8 cellular contexts compared by ENCODE assay signal in genomic region chr3:188153949-188154757, GRCh38. TPM values are rescaled to one million over a fixed set of nuclear protein-coding genes. Genes with fewer than 3 reads are reported as not detected.
A peak's percentile ranks its signal among the peaks of the same experiment; 100 is the strongest.
DNase-seq lines count a peak whose midpoint lies in the region; ATAC-seq and TF ChIP-seq lines count a peak whose summit lies in the region.

LPP (plus strand) TSS chr3:188154157; CDS start chr3:188406121, 251,964 bp downstream.

- peaks cover 26 to 63% of the 10 kb centered on the region in 2 experiments for H3K79me1 ChIP-seq in IMR-90 (ENCODE audit: low read depth in 1 of 2, low read length in 2 of 2)

- H2BK5ac ChIP-seq in IMR-90 (ENCODE audit: low read depth, low read length, poor library complexity, severe bottlenecking), result peak within 1 kb of the TSS; percentile 94

- H2BK15ac ChIP-seq in IMR-90 (ENCODE audit: low read depth, low read length), result peak within 1 kb of the TSS; percentile 99

- H3K36me3 ChIP-seq in IMR-90 (ENCODE audit: control insufficient read depth, insufficient read depth, low read length), result no peaks in the 10 kb centered on the region
- no peaks in the 10 kb centered on the region for H3K36me3 ChIP-seq in ascending aorta
- H3K36me3 ChIP-seq in aorta (ENCODE audit: control insufficient read depth in 1 of 2, insufficient read depth in 2 of 2, low read length in 1 of 2), result no peaks in the 10 kb centered on the region

- peaks cover 22% of the 10 kb centered on the region for H4K20me1 ChIP-seq in IMR-90 (ENCODE audit: insufficient read depth, low read length)

- WGBS in IMR-90 (ENCODE audit: extremely low coverage in 2 of 2, insufficient read length in 1 of 2), 2 experiments, result 2% methylated on average over 10 of the region's 75 CpGs; no CpG with 5 or more reads in 1 of the 2 experiments
- 0 to 1% methylated on average over 47 to 75 of the region's 75 CpGs for WGBS in aorta, 2 donors

- H3K4me1 ChIP-seq in IMR-90 (ENCODE audit: control insufficient read depth, insufficient read depth, low read length) (peaks cover 30% of the 10 kb centered on the region), ascending aorta (peaks cover 0 to 30% of the 10 kb centered on the region in 2 donors), aorta (ENCODE audit: control insufficient read depth in 1 of 2, insufficient read depth in 2 of 2, low read length in 2 of 2) (peaks cover 3 to 8% of the 10 kb centered on the region in 2 donors)

- peak within 1 kb of the TSS; percentile 99 for H3K14ac ChIP-seq in IMR-90 (replicated peaks; ENCODE audit: low read depth, low read length)

- H3K4ac ChIP-seq in IMR-90 (ENCODE audit: low read depth, low read length), result peak within 1 kb of the TSS; percentile 99

- H3K9me1 ChIP-seq in IMR-90 (ENCODE audit: insufficient read depth, low read length), result peaks cover 23% of the 10 kb centered on the region

- dilution Hi-C loops in IMR-90 (cut with HindIII; ENCODE audit: low sequenced_read_pairs, unreplicated experiment), result no loop called here

- no peaks in the 10 kb centered on the region for H3K9me3 ChIP-seq in IMR-90 (ENCODE audit: control insufficient read depth, insufficient read depth, low read length)
- no peaks in the 10 kb centered on the region for H3K9me3 ChIP-seq in ascending aorta
- H3K9me3 ChIP-seq in aorta (ENCODE audit: control insufficient read depth, low read length), result no peaks in the 10 kb centered on the region

- H2AK5ac ChIP-seq in IMR-90 (ENCODE audit: low read depth, low read length), result peak within 1 kb of the TSS; percentile 97

- POLR2A ChIA-PET in IMR-90 (lab: Charles Lee; ENCODE audit: unreplicated experiment), result interaction anchor here (0.5 to 1.8 kb wide), 10 partner anchors 17 to 414 kb away, joined by 3 to 22 read pairs (median 4); partner anchors contain the start of gene BCL6

- H3K9ac ChIP-seq in IMR-90 (ENCODE audit: low read depth, low read length), result peak within 1 kb of the TSS; percentile 99

- H3K27ac ChIP-seq in IMR-90 (ENCODE audit: insufficient read depth, low read length) (peak within 1 kb of the TSS; percentile 97), ascending aorta (peak within 1 kb of the TSS; percentile 98 to 99), aorta (ENCODE audit: low read depth in 1 of 2, low read length in 2 of 2) (peak within 1 kb of the TSS; percentile 98 to 99)

- peak within 1 kb of the TSS; percentile 82 for H2BK20ac ChIP-seq in IMR-90 (ENCODE audit: low read depth, low read length)

- H3K4me3 ChIP-seq in IMR-90 (ENCODE audit: insufficient read depth, low read depth, low read length) (peak within 1 kb of the TSS; percentile 83), ascending aorta (peak within 1 kb of the TSS; percentile 81 to 89), retinal pigment epithelial cell (ENCODE audit: low read length) (peak within 1 kb of the TSS; percentile 78), aorta (ENCODE audit: low read length in 2 of 2) (peak within 1 kb of the TSS; percentile 29 to 77)

- peak within 1 kb of the TSS; percentile 100 for H4K91ac ChIP-seq in IMR-90 (ENCODE audit: insufficient read depth, low read depth, low read length)

- no peaks in the 10 kb centered on the region for H3K27me3 Mint-ChIP-seq in T-helper 2 cell treated with Interferon-gamma antibody and Interleukin-4, amounts not matched to agents 5 μg/mL and 100 μg/mL, for 36 hours (ENCODE audit: low read depth)

- peak within 1 kb of the TSS; percentile 97 for H3K4me2 ChIP-seq in IMR-90 (ENCODE audit: low read depth, low read length)

- H4K5ac ChIP-seq in IMR-90 (ENCODE audit: low read depth, low read length), result peak within 1 kb of the TSS; percentile 98

- H2AK9ac ChIP-seq in IMR-90 (replicated peaks; ENCODE audit: low read depth, low read length, poor library complexity), result peak within 1 kb of the TSS; percentile 95

- peak within 1 kb of the TSS; percentile 98 for H2BK120ac ChIP-seq in IMR-90 (ENCODE audit: low read depth, low read length)

- DNase-seq in DMS79 (lab: John Stamatoyannopoulos, UW) (peak; percentile 29), IMR-90 (peak; percentile 77), ascending aorta (ENCODE audit: low spot score in 2 of 2) (peak in 1 of 2 donors; percentile 91), hepatic stellate cell (ENCODE audit: low spot score) (peak; percentile 83), retinal pigment epithelial cell (ENCODE audit: low read depth) (no peak), aorta (peak; percentile 90 to 92)
- DNase-seq in T-helper 2 cell treated with Interferon-gamma antibody and Interleukin-4, amounts not matched to agents 5 μg/mL and 100 μg/mL, for 36 hours (ENCODE audit: low spot score), result peak; percentile 86

- peak within 1 kb of the TSS; percentile 98 for H3K23ac ChIP-seq in IMR-90 (ENCODE audit: low read depth, low read length)

- peak; percentile 24; the same call in 1 of the 2 replicates for TF ChIP-seq RAD21 in IMR-90 (IDR thresholded peaks at IDR 0.05; ENCODE audit: low read length)

- peak; percentile 72 for TF ChIP-seq POLR2A in IMR-90 (IDR thresholded peaks at IDR 0.05; ENCODE audit: low read depth, low read length)

- BruUV-seq in IMR-90 (replicated peaks; lab: Mats Ljungman, UMichigan), result no TSS peak

- peak within 1 kb of the TSS; percentile 97 to 99 for H4K8ac ChIP-seq in IMR-90 (ENCODE audit: low read depth in 2 of 2, low read length in 2 of 2)

- in situ Hi-C loops in IMR-90 (cut with MboI; ENCODE audit: low sequenced_read_pairs), result no loop called here

- H3K36me3 Mint-ChIP-seq in T-helper 2 cell treated with Interferon-gamma antibody and Interleukin-4, amounts not matched to agents 5 μg/mL and 100 μg/mL, for 36 hours (ENCODE audit: low read depth), result peaks cover 16% of the 10 kb centered on the region

- ATAC-seq in GM21526 (IDR thresholded peaks at IDR 0.05; ENCODE audit: low FRiP score, unreplicated experiment) (peak; percentile 87), IMR-90 (ENCODE audit: low read depth) (peak; percentile 86), aorta (ENCODE audit: low FRiP score) (peak; percentile 88)

- H3K27me3 ChIP-seq in IMR-90 (ENCODE audit: control insufficient read depth, insufficient read depth, low read length) (no peaks in the 10 kb centered on the region), ascending aorta (no peaks in the 10 kb centered on the region), aorta (ENCODE audit: control insufficient read depth in 1 of 2, insufficient read depth in 2 of 2, low read length in 1 of 2) (no peaks in the 10 kb centered on the region)

- peaks cover 51% of the 10 kb centered on the region for H3K4me1 Mint-ChIP-seq in T-helper 2 cell treated with Interferon-gamma antibody and Interleukin-4, amounts not matched to agents 5 μg/mL and 100 μg/mL, for 36 hours (ENCODE audit: low read depth)

- peak within 1 kb of the TSS; percentile 99 for H3K56ac ChIP-seq in IMR-90 (ENCODE audit: extremely low read depth, insufficient read depth, low read length)

- TF ChIP-seq CTCF in IMR-90 (conservative IDR thresholded peaks at IDR 0.05; ENCODE audit: low read depth, low read length) (0 out of 2 replicates have a peak, but pooled peaks have one; percentile 4), ascending aorta (IDR thresholded peaks at IDR 0.05) (no peak), retinal pigment epithelial cell (conservative IDR thresholded peaks at IDR 0.05; ENCODE audit: low read depth, low read length) (peak; percentile 3)

- H3K18ac ChIP-seq in IMR-90 (ENCODE audit: low read depth, low read length), result peak within 1 kb of the TSS; percentile 97

- CTCF ChIA-PET in IMR-90 (lab: Yijun Ruan, JAX), result interaction anchor here (0.8 kb wide), 1 partner anchor 412 kb away, joined by 3 read pairs; no protein-coding TSS in a partner anchor

- H3K9me3 Mint-ChIP-seq in T-helper 2 cell treated with Interferon-gamma antibody and Interleukin-4, amounts not matched to agents 5 μg/mL and 100 μg/mL, for 36 hours, result no peaks in the 10 kb centered on the region

- H3K27ac Mint-ChIP-seq in T-helper 2 cell treated with Interferon-gamma antibody and Interleukin-4, amounts not matched to agents 5 μg/mL and 100 μg/mL, for 36 hours, result peak within 1 kb of the TSS; percentile 93

- intact Hi-C loops in IMR-90 (cut with micrococcal nuclease), result loop anchor here (1.0 to 10.0 kb wide), 9 partner anchors 59 to 991 kb away; partner anchors contain the start of gene BCL6
- intact Hi-C loops in ascending aorta (cut with DNase I), result loop anchor here (1.0 to 5.0 kb wide), 8 partner anchors 17 to 794 kb away; partner anchors contain the start of gene BCL6
- intact Hi-C loops in aorta (cut with DNase I), result loop anchor here (2.0 to 10.0 kb wide), 4 partner anchors 59 to 801 kb away; no protein-coding TSS in a partner anchor

- H2AFZ ChIP-seq in IMR-90 (replicated peaks; ENCODE audit: low read length, poor library complexity), result peak within 1 kb of the TSS; percentile 95

- peak within 1 kb of the TSS; percentile 93 for H3K4me3 Mint-ChIP-seq in T-helper 2 cell treated with Interferon-gamma antibody and Interleukin-4, amounts not matched to agents 5 μg/mL and 100 μg/mL, for 36 hours

TF ChIP-seq in IMR-90, 13 proteins besides CTCF, POLR2A, EP300 and RAD21:
- TF ChIP-seq MAZ (IDR thresholded peaks at IDR 0.05; ENCODE audit: borderline replicate concordance, low read depth, low read length) (peak; percentile 72; the same call in 1 of the 2 replicates), SMC3 (IDR thresholded peaks at IDR 0.05; ENCODE audit: low read depth, low read length) (no peak), RCOR1 (IDR thresholded peaks at IDR 0.05; ENCODE audit: insufficient replicate concordance, low read length) (peak; percentile 20), USF2 (IDR thresholded peaks at IDR 0.05; ENCODE audit: low read depth, low read length) (peak; percentile 61; the same call in 1 of the 2 replicates)

RNA-seq across cellular contexts. Expression of gene LPP, which starts in this region (rescaled TPM):
- 111 and 130 TPM in 2 replicates for total RNA-seq in IMR-90 (2012; rRNA removed)
- polyA plus RNA-seq in IMR-90 (2012; rRNA removed), result 16.0 and 17.6 TPM in 2 replicates
- polyA plus RNA-seq in IMR-90 (2012; cell fraction: cytosol; rRNA removed), result 7.4 and 10.6 TPM in 2 replicates
- 35.2 and 36.9 TPM in 2 replicates for polyA plus RNA-seq in IMR-90 (2012; cell fraction: nucleus; rRNA removed; ENCODE audit: low replicate concordance)
- total RNA-seq in ascending aorta, result 1,791 TPM
- 1,000 to 10,000 TPM in 1 of 2 donors, 100 to 1,000 TPM in 1; 995 to 2,536 TPM for total RNA-seq in aorta
- polyA plus RNA-seq in aorta, result 10 to 100 TPM; 37.7 to 58.8 TPM

Comparison
In these comparisons a context has a peak if more than half of its experiments do, and no peak if none do; other contexts are left out.
1. CTCF ChIP-seq: peak in IMR-90 (single experiment) and retinal pigment epithelial cell (single experiment); none in ascending aorta (0 of 3).
2. Peak in every context shown above with its lines, with median percentiles within 50 percentile points of each other: ATAC-seq, H3K27ac ChIP-seq and H3K4me3 ChIP-seq.